In genomic region chr6:74598473-74599393, GRCh38 we compare ENCODE assay signal across 9 cellular contexts.
DNase-seq lines count a peak whose midpoint lies in the region; ATAC-seq and TF ChIP-seq lines count a peak whose summit lies in the region.
"Had no signal": no experiment of that assay in that cellular context is flagged by ENCODE, and none has a peak within 500 bp of the region (broad histone marks: within the 10 kb centered on the region; RNA-seq: fewer than 3 reads in every experiment).

No MANE protein-coding gene starts in this region.

- POLR2A ChIA-PET in activated B cell treated with CpG ODN at 0.5 μM for 24 hours (lab: Charles Lee) = no interaction called here

- no peaks in the 10 kb centered on the region for H3K9me3 Mint-ChIP-seq in activated B cell treated with CpG ODN at 0.5 μM for 24 hours

- DNase-seq in GM03348 (ENCODE audit: low spot score) = peak; percentile 41
- DNase-seq in activated B cell treated with CpG ODN at 0.5 μM for 24 hours = no peak
- no peak for DNase-seq in ureter (ENCODE audit: low spot score)
- no peak for DNase-seq in activated CD4-positive, alpha-beta T cell treated with anti-CD3 and anti-CD28 coated beads for 4 hours
- DNase-seq in SKM-1 treated with dmso at 0.1 percent for 144 hours (lab: John Stamatoyannopoulos, UW; ENCODE audit: unreplicated experiment) = no peak
- no peak for DNase-seq in iPS-NIHi7 (ENCODE audit: extremely low spot score)
- DNase-seq: midbrain had no signal

- ATAC-seq in GM19452 (IDR thresholded peaks at IDR 0.05; ENCODE audit: unreplicated experiment) = peak; percentile 94
- peak; percentile 93 for ATAC-seq in HG03064 (IDR thresholded peaks at IDR 0.05; ENCODE audit: low read depth, unreplicated experiment)
- ATAC-seq in activated B cell treated with CpG ODN at 0.5 μM for 24 hours (ENCODE audit: low read depth) = peak; percentile 69

- CTCF ChIA-PET in activated B cell treated with CpG ODN at 0.5 μM for 24 hours (lab: Charles Lee) = no interaction called here

- TF ChIP-seq CTCF in activated B cell treated with CpG ODN at 0.5 μM for 24 hours (IDR thresholded peaks at IDR 0.05) = no peak

- H3K36me3 Mint-ChIP-seq in activated B cell treated with CpG ODN at 0.5 μM for 24 hours (ENCODE audit: low read depth) = no peaks in the 10 kb centered on the region

- H3K4me3 Mint-ChIP-seq in activated B cell treated with CpG ODN at 0.5 μM for 24 hours = no peak overlapping the region

- H3K27me3 Mint-ChIP-seq in activated B cell treated with CpG ODN at 0.5 μM for 24 hours = no peaks in the 10 kb centered on the region

- intact Hi-C loops in activated B cell treated with CpG ODN at 0.5 μM for 24 hours (cut with micrococcal nuclease) = no loop called here

- H3K4me1 Mint-ChIP-seq in activated B cell treated with CpG ODN at 0.5 μM for 24 hours = peaks cover 5% of the 10 kb centered on the region

- no peak overlapping the region for H3K27ac Mint-ChIP-seq in activated B cell treated with CpG ODN at 0.5 μM for 24 hours
